ENCODE assay signal across 9 cellular contexts in genomic region chr3:126267976-126268615, GRCh38.
A peak's percentile ranks its signal among the peaks of the same experiment; 100 is the strongest.
DNase-seq lines count a peak whose midpoint lies in the region; ATAC-seq and TF ChIP-seq lines count a peak whose summit lies in the region.
"Had no signal": no experiment of that assay in that cellular context is flagged by ENCODE, and none has a peak within 500 bp of the region (broad histone marks: within the 10 kb centered on the region; RNA-seq: fewer than 3 reads in every experiment).

No MANE protein-coding gene starts in this region.

- peaks cover 0 to 48% of the 10 kb centered on the region in 2 donors for H3K4me1 ChIP-seq in right atrium auricular region
- peaks cover 13% of the 10 kb centered on the region for H3K4me1 ChIP-seq in ovary (ENCODE audit: insufficient read depth)
- no peaks in the 10 kb centered on the region for H3K4me1 ChIP-seq in effector memory CD4-positive, alpha-beta T cell (ENCODE audit: control insufficient read depth, insufficient read depth, low read length, poor library complexity, severe bottlenecking)
- H3K4me1 ChIP-seq: BE2C had no signal

- H3K27me3 ChIP-seq in right atrium auricular region: no peaks in the 10 kb centered on the region
- no peaks in the 10 kb centered on the region for H3K27me3 ChIP-seq in ovary
- no peaks in the 10 kb centered on the region for H3K27me3 ChIP-seq in effector memory CD4-positive, alpha-beta T cell (replicated peaks; ENCODE audit: control insufficient read depth, insufficient read depth, low read length, poor library complexity, severe bottlenecking)

- no peak for TF ChIP-seq POLR2A in ovary (IDR thresholded peaks at IDR 0.05)

- TF ChIP-seq EP300 in ovary (IDR thresholded peaks at IDR 0.05): no peak

- intact Hi-C loops in Right ventricle myocardium superior (cut with DNase I): no loop called here
- intact Hi-C loops in ovary (cut with DNase I): loop anchor here (2.0 to 10.0 kb wide), 4 partner anchors 77 to 207 kb away; partner anchors contain the start of genes KLF15 (in 3 of the 4) and ZXDC (in 1 of the 4)

- H3K36me3 ChIP-seq in right atrium auricular region (no peaks in the 10 kb centered on the region), ovary (no peaks in the 10 kb centered on the region)
- no peaks in the 10 kb centered on the region for H3K36me3 ChIP-seq in effector memory CD4-positive, alpha-beta T cell (ENCODE audit: control insufficient read depth, insufficient read depth, low read length)
- H3K36me3 ChIP-seq: BE2C had no signal

- H3K27ac ChIP-seq in right atrium auricular region: peak overlapping the region; percentile 88 to 93
- peak overlapping the region; percentile 83 to 90 for H3K27ac ChIP-seq in ovary
- H3K27ac ChIP-seq in effector memory CD4-positive, alpha-beta T cell (ENCODE audit: insufficient read depth, low read length, poor library complexity, severe bottlenecking): no peak overlapping the region

- TF ChIP-seq CTCF in right atrium auricular region (IDR thresholded peaks at IDR 0.05): no peak
- TF ChIP-seq CTCF in fibroblast of villous mesenchyme (IDR thresholded peaks at IDR 0.05; ENCODE audit: insufficient read depth, low read depth, low read length): no peak
- no peak for TF ChIP-seq CTCF in ovary (IDR thresholded peaks at IDR 0.05)

- H3K4me3 ChIP-seq in right atrium auricular region (peak overlapping the region; percentile 22 to 36), fibroblast of villous mesenchyme (ENCODE audit: low read depth, low read length) (peak overlapping the region; percentile 40), ovary (peak overlapping the region; percentile 27)
- H3K4me3 ChIP-seq in effector memory CD4-positive, alpha-beta T cell (ENCODE audit: insufficient read depth, low read depth, low read length, poor library complexity, severe bottlenecking): no peak overlapping the region

- 66 to 69% (median 68%) methylated on average over 15 of the region's 15 CpGs for WGBS in ovary, 3 donors

- ATAC-seq in Right ventricle myocardium superior (ENCODE audit: poor library complexity): no peak

- no peaks in the 10 kb centered on the region for H3K9me3 ChIP-seq in right atrium auricular region
- no peaks in the 10 kb centered on the region for H3K9me3 ChIP-seq in ovary
- H3K9me3 ChIP-seq in effector memory CD4-positive, alpha-beta T cell (ENCODE audit: control insufficient read depth, low read length): no peaks in the 10 kb centered on the region
- H3K9me3 ChIP-seq: BE2C had no signal

- DNase-seq in right atrium auricular region (ENCODE audit: low spot score): no peak
- no peak for DNase-seq in Right ventricle myocardium superior
- DNase-seq in fibroblast of villous mesenchyme (ENCODE audit: low read depth): no peak
- peak in 2 of 5 donors; percentile 41 to 43 for DNase-seq in ovary
- DNase-seq in activated gamma-delta T cell treated with Interleukin-2 at 50 U/mL for 16 hours: no peak
- DNase-seq in Ammon's horn (ENCODE audit: low spot score): no peak
- no peak for DNase-seq in AG08396 (ENCODE audit: low spot score)
- no peak for DNase-seq in effector memory CD4-positive, alpha-beta T cell
